8 cellular contexts compared by ENCODE assay signal in the genomic region with DNA sequence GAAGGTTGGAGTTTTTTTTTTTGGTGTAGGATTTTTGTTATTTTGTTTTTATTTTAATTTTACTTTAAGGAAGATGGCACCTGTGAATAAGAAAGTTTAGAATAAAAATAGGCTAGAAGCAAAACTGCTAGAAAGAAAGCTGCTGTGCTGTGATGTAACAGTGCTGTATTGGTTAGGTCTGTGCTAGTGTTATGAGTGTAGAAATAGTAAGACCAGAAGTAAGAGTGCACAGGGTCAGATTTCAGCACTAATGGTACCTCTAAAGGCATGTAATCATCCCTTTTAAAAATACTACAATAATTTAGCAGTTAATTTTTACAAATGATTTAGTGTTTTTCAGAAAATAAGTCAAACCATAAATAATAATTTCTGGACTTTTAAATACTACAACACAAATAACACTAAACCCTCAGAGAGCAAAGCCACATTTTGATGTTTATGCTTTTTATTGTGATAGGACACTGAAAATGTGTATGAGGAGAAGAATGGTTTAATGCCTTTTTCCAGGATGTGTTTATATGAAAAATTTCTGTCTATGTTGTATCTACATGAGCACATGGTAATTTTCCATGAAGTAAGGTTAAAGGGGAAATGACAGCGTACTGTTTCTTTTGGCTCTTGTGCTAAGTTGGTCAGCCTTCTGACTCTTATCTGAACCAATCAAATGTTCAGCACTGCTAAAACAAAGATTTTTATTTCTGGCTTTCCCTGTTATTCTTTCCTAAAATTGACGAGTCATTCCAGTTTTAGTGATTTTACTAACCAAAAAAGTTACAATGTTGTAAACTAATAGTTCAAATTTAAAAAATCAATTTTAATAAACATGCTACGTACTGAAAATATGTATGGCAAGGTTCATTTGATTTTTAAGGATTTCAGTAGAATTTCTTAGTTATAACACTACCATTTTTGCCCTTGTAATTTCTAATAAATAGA.
A peak's percentile ranks its signal among the peaks of the same experiment; 100 is the strongest.
DNase-seq lines count a peak whose midpoint lies in the region; ATAC-seq lines count a peak whose summit lies in the region.

No MANE protein-coding gene starts in this region.

- ATAC-seq in GM21360 (IDR thresholded peaks at IDR 0.05; ENCODE audit: unreplicated experiment) (peak; percentile 97), HG03520 (IDR thresholded peaks at IDR 0.05; ENCODE audit: unreplicated experiment) (peak; percentile 99)

- DNase-seq in CD1c-positive myeloid dendritic cell (ENCODE audit: extremely low spot score) (peak; percentile 42), fibroblast of the conjunctiva (ENCODE audit: low read depth) (peak; percentile 51), NCI-H187 treated with DMSO at 0.1 percent for 48 hours (lab: John Stamatoyannopoulos, UW) (no peak), NCI-H748 (lab: John Stamatoyannopoulos, UW; ENCODE audit: unreplicated experiment) (no peak), midbrain (lab: John Stamatoyannopoulos, UW) (no peak), occipital lobe (lab: John Stamatoyannopoulos, UW) (no peak)

Comparison
In these comparisons a context has a peak if more than half of its experiments do, and no peak if none do; other contexts are left out.
1. DNase-seq: peak in CD1c-positive myeloid dendritic cell (single experiment) and fibroblast of the conjunctiva (single experiment); none in NCI-H187 treated with DMSO at 0.1 percent for 48 hours (single experiment), NCI-H748 (single experiment), midbrain (single experiment) and occipital lobe (single experiment).